Comparison of ENCODE assay signal across 35 cellular contexts in genomic region chr2:233528182-233528581, GRCh38. TPM values are rescaled to one million over a fixed set of nuclear protein-coding genes. Genes with fewer than 3 reads are reported as not detected.
DNase-seq lines count a peak whose midpoint lies in the region; ATAC-seq and TF ChIP-seq lines count a peak whose summit lies in the region.
"Had no signal": no experiment of that assay in that cellular context is flagged by ENCODE, and none has a peak within 500 bp of the region (broad histone marks: within the 10 kb centered on the region; RNA-seq: fewer than 3 reads in every experiment).

No MANE protein-coding gene starts in this region.

- TF ChIP-seq CTCF in right atrium auricular region (IDR thresholded peaks at IDR 0.05) = no peak
- TF ChIP-seq CTCF in nephron progenitor cell (IDR thresholded peaks at IDR 0.05) = no peak

- H3K36me3 Mint-ChIP-seq in T-helper 17 cell (ENCODE audit: low read depth) (peaks cover 9% of the 10 kb centered on the region), nephron progenitor cell (ENCODE audit: low read depth) (peaks cover 57% of the 10 kb centered on the region)

- H3K9me3 Mint-ChIP-seq in nephron progenitor cell = no peaks in the 10 kb centered on the region
- H3K9me3 Mint-ChIP-seq: CD14-positive monocyte; CD4-positive, alpha-beta memory T cell; CD4-positive, alpha-beta T cell; CD4-positive, CD25-positive, alpha-beta regulatory T cell; CD8-positive, alpha-beta memory T cell; CD8-positive, alpha-beta T cell had no signal

- H3K27ac Mint-ChIP-seq in T-helper 17 cell (peak overlapping the region; percentile 3), nephron progenitor cell (peak overlapping the region; percentile 58)
- H3K27ac Mint-ChIP-seq: CD14-positive monocyte; CD4-positive, alpha-beta memory T cell; CD4-positive, alpha-beta T cell; CD8-positive, alpha-beta memory T cell; CD8-positive, alpha-beta T cell had no signal

- no peaks in the 10 kb centered on the region for H3K9me3 ChIP-seq in right atrium auricular region
- H3K9me3 ChIP-seq in T-helper 17 cell (ENCODE audit: control insufficient read depth, low read length, poor library complexity, severe bottlenecking) = no peaks in the 10 kb centered on the region
- H3K9me3 ChIP-seq: A549, BE2C, BLaER1, Caco-2 had no signal

- H3K4me1 ChIP-seq in right atrium auricular region = no peaks in the 10 kb centered on the region
- H3K4me1 ChIP-seq: A549, BE2C, BLaER1, Caco-2 had no signal

- no peaks in the 10 kb centered on the region for H3K27me3 Mint-ChIP-seq in T-helper 17 cell
- no peaks in the 10 kb centered on the region for H3K27me3 Mint-ChIP-seq in nephron progenitor cell (ENCODE audit: low read depth, poor library complexity)
- H3K27me3 Mint-ChIP-seq: B cell; CD4-positive, alpha-beta memory T cell; CD4-positive, alpha-beta T cell; CD4-positive, CD25-positive, alpha-beta regulatory T cell; CD8-positive, alpha-beta memory T cell had no signal

- DNase-seq in Right ventricle myocardium superior (no peak), Right ventricle myocardium inferior (ENCODE audit: missing footprints) (no peak), left ventricle myocardium superior (peak; percentile 30), right atrium auricular region (ENCODE audit: low spot score) (no peak), T-helper 17 cell (no peak), nephron progenitor cell (no peak)
- no peak for DNase-seq in activated T-cell treated with anti-CD3 and anti-CD28 coated beads, Interleukin-2, amount 50 U/mL, for 1 hour
- DNase-seq: 8988T; ACHN; AML-193; BE2C; C1 segment of cervical spinal cord; Caco-2; Calu3; CD4-positive, alpha-beta memory T cell; CD4-positive, alpha-beta T cell; CD4-positive, CD25-positive, alpha-beta regulatory T cell; CD8-positive, alpha-beta memory T cell; CD8-positive, alpha-beta T cell; COR-L47; DMS 273 treated with DMSO at 0.1 percent for 48 hours; DMS153; DMS53; DMS79; DMS79 treated with DMSO at 0.1 percent for 48 hours; DND-41; EL had no signal

- ATAC-seq in Right ventricle myocardium superior (ENCODE audit: poor library complexity) (peak; percentile 49), Right ventricle myocardium inferior (no peak), left ventricle myocardium superior (peak; percentile 64), T-helper 17 cell (no peak), GM21529 (IDR thresholded peaks at IDR 0.05; ENCODE audit: unreplicated experiment) (no peak)
- ATAC-seq: A549; CD8-positive, alpha-beta T cell had no signal

- no peaks in the 10 kb centered on the region for H3K27me3 ChIP-seq in right atrium auricular region
- H3K27me3 ChIP-seq: BE2C; BLaER1; BLaER1 treated with 17β-estradiol and CSF1 and Interleukin-3, amounts not matched to agents 10 nM and 100 nM had no signal

- H3K4me3 ChIP-seq in right atrium auricular region = no peak overlapping the region
- H3K4me3 ChIP-seq: A549; BLaER1; BLaER1 treated with 17β-estradiol and CSF1 and Interleukin-3, amounts not matched to agents 10 nM and 100 nM had no signal

- H3K36me3 ChIP-seq in right atrium auricular region = peaks cover 2% of the 10 kb centered on the region
- H3K36me3 ChIP-seq: BE2C had no signal

- H3K4me1 Mint-ChIP-seq in T-helper 17 cell = no peaks in the 10 kb centered on the region
- no peaks in the 10 kb centered on the region for H3K4me1 Mint-ChIP-seq in nephron progenitor cell
- H3K4me1 Mint-ChIP-seq: CD4-positive, alpha-beta memory T cell; CD4-positive, CD25-positive, alpha-beta regulatory T cell; CD8-positive, alpha-beta memory T cell had no signal

- H3K27ac ChIP-seq in right atrium auricular region = no peak overlapping the region
- H3K27ac ChIP-seq: 22Rv1; BLaER1; BLaER1 treated with 17β-estradiol and CSF1 and Interleukin-3, amounts not matched to agents 10 nM and 100 nM; C4-2B had no signal

- intact Hi-C loops in Right ventricle myocardium superior (cut with DNase I) (no loop called here), Right ventricle myocardium inferior (cut with DNase I) (no loop called here), left ventricle myocardium superior (cut with micrococcal nuclease) (no loop called here)

- no peak overlapping the region for H3K4me3 Mint-ChIP-seq in T-helper 17 cell
- no peak overlapping the region for H3K4me3 Mint-ChIP-seq in nephron progenitor cell
- H3K4me3 Mint-ChIP-seq: B cell; CD14-positive monocyte; CD4-positive, alpha-beta memory T cell; CD4-positive, alpha-beta T cell; CD4-positive, CD25-positive, alpha-beta regulatory T cell; CD8-positive, alpha-beta memory T cell; CD8-positive, alpha-beta T cell had no signal

RNA-seq across cellular contexts. Expression of gene USP40, which starts 38.4 kb away (rescaled TPM):
- total RNA-seq in Right ventricle myocardium superior (18.0 TPM), Right ventricle myocardium inferior (17.2 TPM), left ventricle myocardium superior (21.8 TPM), right atrium auricular region (10 to 100 TPM; 11.6 to 12.5 TPM), T-helper 17 cell (10 to 100 TPM; 10.7 to 14.0 TPM)

Comparison
In these comparisons a context has a peak if more than half of its experiments do, and no peak if none do; other contexts are left out.
1. ATAC-seq: peak in Right ventricle myocardium superior (single experiment) and left ventricle myocardium superior (single experiment); none in Right ventricle myocardium inferior (single experiment), T-helper 17 cell (single experiment) and GM21529 (single experiment).